Comparison of ENCODE assay signal across 8 cellular contexts in the genomic region with DNA sequence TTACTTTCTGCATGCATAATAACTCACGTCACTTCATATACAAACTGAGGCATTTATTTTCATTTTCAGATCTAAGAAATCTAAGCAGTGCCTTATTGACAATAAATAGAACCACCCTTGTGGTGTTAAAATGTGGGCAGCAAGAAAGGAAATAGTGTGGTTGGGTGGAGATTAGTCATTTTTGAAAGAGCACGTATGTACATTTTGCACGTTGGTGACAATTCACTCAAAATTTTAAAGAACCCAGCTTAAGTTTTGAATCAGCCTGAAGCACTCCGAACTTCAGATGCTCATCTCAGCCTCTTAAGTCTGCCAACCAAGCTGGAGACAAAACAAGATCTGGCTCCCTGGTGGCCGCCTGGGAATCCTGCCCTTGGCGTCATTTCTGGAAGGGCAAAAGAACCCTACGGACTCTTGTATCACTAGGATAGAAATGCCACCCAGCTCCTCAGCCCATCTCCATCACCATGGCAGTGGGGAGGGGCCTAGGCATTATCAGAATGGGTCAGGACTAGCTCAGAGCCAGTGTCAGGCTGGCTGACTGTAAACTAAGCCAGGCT.
DNase-seq lines count a peak whose midpoint lies in the region; ATAC-seq, FAIRE-seq and TF ChIP-seq lines count a peak whose summit lies in the region.

No MANE protein-coding gene starts in this region.

- CTCF ChIA-PET in CD4-positive, alpha-beta T cell (lab: Charles Lee): interaction anchor here (0.7 to 5.9 kb wide), 6 partner anchors 15 to 91 kb away, joined by 3 to 29 read pairs (median 4); no protein-coding TSS in a partner anchor

- no peaks in the 10 kb centered on the region for H3K9me3 ChIP-seq in CD4-positive, alpha-beta T cell (ENCODE audit: control insufficient read depth, low read length)

- peak overlapping the region; percentile 1 for H3K4me3 Mint-ChIP-seq in CD4-positive, alpha-beta T cell
- peak overlapping the region; percentile 63 for H3K4me3 Mint-ChIP-seq in activated T-cell treated with anti-CD3 and anti-CD28 coated beads, Interleukin-2, amount 50 U/mL, for 4 hours

- no peak for FAIRE-seq in frontal cortex (lab: Jason Lieb, UNC)

- intact Hi-C loops in CD4-positive, alpha-beta T cell (cut with DNase I, micrococcal nuclease): loop anchor here in 1 of 2 experiments (1.0 kb wide), 3 partner anchors 17 to 52 kb away; no protein-coding TSS in a partner anchor

- H3K27me3 ChIP-seq in CD4-positive, alpha-beta T cell (ENCODE audit: control insufficient read depth, insufficient read depth, low read length): no peaks in the 10 kb centered on the region

- peak in 9 of 10 experiments; percentile 9 to 33 (median 17) for DNase-seq in CD4-positive, alpha-beta T cell
- peak; percentile 86 for DNase-seq in HT1080 (ENCODE audit: low read depth)
- DNase-seq in activated T-cell treated with anti-CD3 and anti-CD28 coated beads, Interleukin-2, amount 50 U/mL, for 4 hours: peak; percentile 23
- DNase-seq in stimulated activated CD4-positive, alpha-beta T cell treated with anti-CD3 and anti-CD28 coated beads, Interleukin-1b, Interleukin-23, amount 100 ng/mL, for 48 hours: peak; percentile 58
- DNase-seq in AG08395 (ENCODE audit: low spot score): no peak
- DNase-seq in DMS53 treated with DMSO at 0.1 percent for 48 hours (lab: John Stamatoyannopoulos, UW; ENCODE audit: unreplicated experiment): no peak
- no peak for DNase-seq in frontal cortex (ENCODE audit: low spot score in 2 of 2)

- POLR2A ChIA-PET in CD4-positive, alpha-beta T cell (lab: Charles Lee): interaction anchor here (0.6 to 3.2 kb wide), 14 partner anchors 9 to 332 kb away, joined by 3 to 35 read pairs (median 4); partner anchors contain the start of gene ETV6

- no peak for TF ChIP-seq CTCF in CD4-positive, alpha-beta T cell (IDR thresholded peaks at IDR 0.05)

- peaks cover 47% of the 10 kb centered on the region for H3K4me1 Mint-ChIP-seq in CD4-positive, alpha-beta T cell (ENCODE audit: low read depth)
- peaks cover 64% of the 10 kb centered on the region for H3K4me1 Mint-ChIP-seq in activated T-cell treated with anti-CD3 and anti-CD28 coated beads, Interleukin-2, amount 50 U/mL, for 4 hours (ENCODE audit: low read depth)

- peaks cover 6% of the 10 kb centered on the region for H3K9me3 Mint-ChIP-seq in CD4-positive, alpha-beta T cell
- peaks cover 17% of the 10 kb centered on the region for H3K9me3 Mint-ChIP-seq in activated T-cell treated with anti-CD3 and anti-CD28 coated beads, Interleukin-2, amount 50 U/mL, for 4 hours

- peak overlapping the region; percentile 67 for H3K27ac Mint-ChIP-seq in CD4-positive, alpha-beta T cell

- peak; percentile 84 for ATAC-seq in CD4-positive, alpha-beta T cell (ENCODE audit: poor library complexity)
- ATAC-seq in GM21423 (IDR thresholded peaks at IDR 0.05; ENCODE audit: unreplicated experiment): peak; percentile 85
- peak; percentile 88 for ATAC-seq in activated T-cell treated with anti-CD3 and anti-CD28 coated beads, Interleukin-2, amount 50 U/mL, for 4 hours

- H3K27me3 Mint-ChIP-seq in CD4-positive, alpha-beta T cell: no peaks in the 10 kb centered on the region
- H3K27me3 Mint-ChIP-seq in activated T-cell treated with anti-CD3 and anti-CD28 coated beads, Interleukin-2, amount 50 U/mL, for 4 hours (ENCODE audit: low read depth): no peaks in the 10 kb centered on the region

- peaks cover 4% of the 10 kb centered on the region for H3K36me3 Mint-ChIP-seq in CD4-positive, alpha-beta T cell (ENCODE audit: low read depth)
- peaks cover 1% of the 10 kb centered on the region for H3K36me3 Mint-ChIP-seq in activated T-cell treated with anti-CD3 and anti-CD28 coated beads, Interleukin-2, amount 50 U/mL, for 4 hours (ENCODE audit: insufficient read depth)

- H3K27ac ChIP-seq in CD4-positive, alpha-beta T cell (ENCODE audit: low read depth, low read length): peak overlapping the region; percentile 54

Comparison
In these comparisons a context has a peak if more than half of its experiments do, and no peak if none do; other contexts are left out.
1. DNase-seq: peak in CD4-positive, alpha-beta T cell (9 of 10), HT1080 (single experiment), activated T-cell treated with anti-CD3 and anti-CD28 coated beads, Interleukin-2, amount 50 U/mL, for 4 hours (single experiment) and stimulated activated CD4-positive, alpha-beta T cell treated with anti-CD3 and anti-CD28 coated beads, Interleukin-1b, Interleukin-23, amount 100 ng/mL, for 48 hours (single experiment); none in AG08395 (single experiment), DMS53 treated with DMSO at 0.1 percent for 48 hours (single experiment) and frontal cortex (0 of 2).
2. Peak in every context shown above with its lines, with median percentiles within 50 percentile points of each other: ATAC-seq.